In the genomic region with DNA sequence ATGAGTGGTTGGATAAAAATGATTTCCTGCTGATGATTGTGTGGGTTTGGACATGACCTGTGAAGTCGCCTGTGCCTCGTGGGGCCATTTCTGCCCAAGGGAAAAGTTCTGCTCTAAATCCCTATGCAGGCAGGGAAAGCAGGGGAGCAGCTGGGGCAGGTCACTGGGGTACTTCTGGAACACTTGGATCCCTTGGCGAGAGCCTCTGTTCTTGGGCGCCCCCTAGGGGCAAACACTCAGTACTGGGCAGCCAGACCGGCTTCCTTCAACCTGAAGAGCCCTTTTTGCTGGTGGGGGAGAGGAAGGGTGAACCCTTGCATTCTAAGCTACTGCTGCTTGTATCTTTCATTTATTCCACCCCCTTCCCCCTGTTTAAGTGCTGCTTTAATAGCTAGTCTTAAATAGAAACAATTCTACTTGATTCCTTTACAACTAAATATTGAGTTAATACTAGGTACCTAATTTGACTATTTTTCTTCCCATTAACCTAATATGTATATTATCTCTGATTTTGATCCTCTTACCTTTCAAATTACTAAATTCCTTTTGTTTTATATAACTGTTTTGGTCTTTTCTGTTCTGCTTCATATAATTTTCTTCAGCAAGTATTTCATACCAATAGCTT, we compare ENCODE assay signal across 8 cellular contexts. TPM values are rescaled to one million over a fixed set of nuclear protein-coding genes. Genes with fewer than 3 reads are reported as not detected.
DNase-seq lines count a peak whose midpoint lies in the region; ATAC-seq and TF ChIP-seq lines count a peak whose summit lies in the region.

No MANE protein-coding gene starts in this region.

- no peak overlapping the region for H3K4me3 Mint-ChIP-seq in activated B cell treated with CpG ODN at 0.5 μM for 24 hours
- no peak overlapping the region for H3K4me3 Mint-ChIP-seq in endothelial cell (ENCODE audit: unreplicated experiment)
- H3K4me3 Mint-ChIP-seq in stimulated activated effector memory CD8-positive, alpha-beta T cell treated with anti-CD3 and anti-CD28 coated beads, Interleukin-12 subunit alpha, Interleukin-12 subunit beta, amount 100 ng/mL, for 72 hours = no peak overlapping the region

- H3K36me3 Mint-ChIP-seq in activated B cell treated with CpG ODN at 0.5 μM for 24 hours (ENCODE audit: low read depth) (no peaks in the 10 kb centered on the region), endothelial cell (ENCODE audit: low read depth, unreplicated experiment) (no peaks in the 10 kb centered on the region)
- no peaks in the 10 kb centered on the region for H3K36me3 Mint-ChIP-seq in stimulated activated effector memory CD8-positive, alpha-beta T cell treated with anti-CD3 and anti-CD28 coated beads, Interleukin-12 subunit alpha, Interleukin-12 subunit beta, amount 100 ng/mL, for 72 hours

- CTCF ChIA-PET in activated B cell treated with CpG ODN at 0.5 μM for 24 hours (lab: Charles Lee) = interaction anchor here (0.6 to 5.8 kb wide), 9 partner anchors 10 to 708 kb away, joined by 3 to 60 read pairs (median 3); no protein-coding TSS in a partner anchor

- no peaks in the 10 kb centered on the region for H3K9me3 Mint-ChIP-seq in activated B cell treated with CpG ODN at 0.5 μM for 24 hours
- H3K9me3 Mint-ChIP-seq in endothelial cell (ENCODE audit: unreplicated experiment) = no peaks in the 10 kb centered on the region
- no peaks in the 10 kb centered on the region for H3K9me3 Mint-ChIP-seq in stimulated activated effector memory CD8-positive, alpha-beta T cell treated with anti-CD3 and anti-CD28 coated beads, Interleukin-12 subunit alpha, Interleukin-12 subunit beta, amount 100 ng/mL, for 72 hours

- peak; percentile 50 for DNase-seq in AG10803 (ENCODE audit: low read depth)
- peak; percentile 70 for DNase-seq in NCI-H2107 treated with DMSO at 0.1 percent for 48 hours (lab: John Stamatoyannopoulos, UW; ENCODE audit: unreplicated experiment)
- peak; percentile 56 for DNase-seq in activated B cell treated with CpG ODN at 0.5 μM for 24 hours
- peak; percentile 86 for DNase-seq in endothelial cell (ENCODE audit: low spot score)
- peak; percentile 51 for DNase-seq in middle frontal gyrus (ENCODE audit: extremely low spot score, low spot score)
- DNase-seq in stimulated activated effector memory CD8-positive, alpha-beta T cell treated with anti-CD3 and anti-CD28 coated beads, Interleukin-12 subunit alpha, Interleukin-12 subunit beta, amount 100 ng/mL, for 72 hours (ENCODE audit: low spot score in 2 of 2) = peak; percentile 41 to 75

- POLR2A ChIA-PET in activated B cell treated with CpG ODN at 0.5 μM for 24 hours (lab: Charles Lee) = no interaction called here

- H3K4me1 Mint-ChIP-seq in activated B cell treated with CpG ODN at 0.5 μM for 24 hours (peaks cover 2% of the 10 kb centered on the region), endothelial cell (ENCODE audit: unreplicated experiment) (peaks cover 25% of the 10 kb centered on the region)
- H3K4me1 Mint-ChIP-seq in stimulated activated effector memory CD8-positive, alpha-beta T cell treated with anti-CD3 and anti-CD28 coated beads, Interleukin-12 subunit alpha, Interleukin-12 subunit beta, amount 100 ng/mL, for 72 hours = peaks cover 4% of the 10 kb centered on the region

- no peaks in the 10 kb centered on the region for H3K27me3 Mint-ChIP-seq in activated B cell treated with CpG ODN at 0.5 μM for 24 hours
- H3K27me3 Mint-ChIP-seq in endothelial cell (ENCODE audit: unreplicated experiment) = peaks cover 6% of the 10 kb centered on the region

- intact Hi-C loops in activated B cell treated with CpG ODN at 0.5 μM for 24 hours (cut with micrococcal nuclease) = loop anchor here (1.0 to 2.0 kb wide), 2 partner anchors 193 to 201 kb away; no protein-coding TSS in a partner anchor

- H3K4me3 ChIP-seq in AG10803 (ENCODE audit: low read length) = no peak overlapping the region

- TF ChIP-seq CTCF in AG10803 (conservative IDR thresholded peaks at IDR 0.05; ENCODE audit: low read length) (peak; percentile 95), activated B cell treated with CpG ODN at 0.5 μM for 24 hours (IDR thresholded peaks at IDR 0.05) (no peak), endothelial cell (IDR thresholded peaks at IDR 0.05; ENCODE audit: unreplicated experiment) (peak; percentile 90)

- ATAC-seq in GM18519 (IDR thresholded peaks at IDR 0.05; ENCODE audit: low FRiP score, unreplicated experiment) = peak; percentile 89
- ATAC-seq in HG03025 (IDR thresholded peaks at IDR 0.05; ENCODE audit: low FRiP score, unreplicated experiment) = peak; percentile 74
- peak; percentile 70 for ATAC-seq in activated B cell treated with CpG ODN at 0.5 μM for 24 hours (ENCODE audit: low read depth)
- ATAC-seq in stimulated activated effector memory CD8-positive, alpha-beta T cell treated with anti-CD3 and anti-CD28 coated beads, Interleukin-12 subunit alpha, Interleukin-12 subunit beta, amount 100 ng/mL, for 72 hours = peak; percentile 48

- H3K27ac Mint-ChIP-seq in activated B cell treated with CpG ODN at 0.5 μM for 24 hours = no peak overlapping the region
- H3K27ac Mint-ChIP-seq in endothelial cell (ENCODE audit: unreplicated experiment) = no peak overlapping the region
- H3K27ac Mint-ChIP-seq in stimulated activated effector memory CD8-positive, alpha-beta T cell treated with anti-CD3 and anti-CD28 coated beads, Interleukin-12 subunit alpha, Interleukin-12 subunit beta, amount 100 ng/mL, for 72 hours = no peak overlapping the region

RNA-seq across cellular contexts. Expression of gene CLEC20A, which starts 5.1 kb away (rescaled TPM):
- total RNA-seq in activated B cell treated with CpG ODN at 0.5 μM for 24 hours = 1.7 and 2.9 TPM in 2 replicates
- total RNA-seq in endothelial cell (ENCODE audit: unreplicated experiment) = not detected

RNA-seq across cellular contexts. Expression of gene TEX35, which starts 11.1 kb away (rescaled TPM):
- total RNA-seq in activated B cell treated with CpG ODN at 0.5 μM for 24 hours (not detected in 2 replicates), endothelial cell (ENCODE audit: unreplicated experiment) (not detected)
